Comparison of ENCODE assay signal across 8 cellular contexts in genomic region chr4:105140684-105141490, GRCh38. TPM values are rescaled to one million over a fixed set of nuclear protein-coding genes. Genes with fewer than 3 reads are reported as not detected.
A peak's percentile ranks its signal among the peaks of the same experiment; 100 is the strongest.
DNase-seq lines count a peak whose midpoint lies in the region; ATAC-seq and TF ChIP-seq lines count a peak whose summit lies in the region.

No MANE protein-coding gene starts in this region.

- TF ChIP-seq RAD21 in SK-N-SH (IDR thresholded peaks at IDR 0.05; ENCODE audit: low read length): peak; percentile 90

- H3K4me3 Mint-ChIP-seq in chondrocyte (ENCODE audit: unreplicated experiment): no peak overlapping the region

- H3K27ac Mint-ChIP-seq in chondrocyte (ENCODE audit: unreplicated experiment): no peak overlapping the region

- H3F3A ChIP-seq in SK-N-SH (replicated peaks; ENCODE audit: insufficient read depth): peaks cover 3% of the 10 kb centered on the region

- H3K9ac ChIP-seq in SK-N-SH: no peak overlapping the region

- TF ChIP-seq CTCF in SK-N-SH (IDR thresholded peaks at IDR 0.05) (peak; percentile 78), chondrocyte (IDR thresholded peaks at IDR 0.05) (peak; percentile 90), upper lobe of right lung (IDR thresholded peaks at IDR 0.05) (peak; percentile 70)

- H3K27ac ChIP-seq in SK-N-SH (ENCODE audit: low read depth in 2 of 2, low read length in 1 of 2) (0 out of 4 replicates have a peak overlapping the region, but pooled peaks of 1 of the 2 experiments have one; percentile 49), upper lobe of right lung (no peak overlapping the region)

- H3K4me3 ChIP-seq in SK-N-SH (ENCODE audit: low read depth in 2 of 2, low read length in 1 of 2) (no peak overlapping the region; a peak in 1 of 4 replicates), upper lobe of right lung (no peak overlapping the region)

- no peak for TF ChIP-seq EP300 in SK-N-SH (IDR thresholded peaks at IDR 0.05; ENCODE audit: borderline replicate concordance in 1 of 2, low read depth in 1 of 2, low read length in 1 of 2)

- DNase-seq in Ammon's horn (ENCODE audit: low spot score): peak; percentile 66
- DNase-seq in SK-N-SH: peak; percentile 55
- DNase-seq in chondrocyte (ENCODE audit: low spot score): no peak
- DNase-seq in lung microvascular endothelial cell (ENCODE audit: low read depth in 2 of 2): peak; percentile 48 to 59
- DNase-seq in upper lobe of right lung: no peak
- no peak for DNase-seq in epidermal melanocyte (ENCODE audit: insufficient read length, low spot score)

- ATAC-seq in GM19025 (IDR thresholded peaks at IDR 0.05; ENCODE audit: low read depth, unreplicated experiment): peak; percentile 49
- peak; percentile 71 for ATAC-seq in upper lobe of right lung
- ATAC-seq in GM21576 (IDR thresholded peaks at IDR 0.05; ENCODE audit: unreplicated experiment): no peak

- no peaks in the 10 kb centered on the region for H3K27me3 ChIP-seq in SK-N-SH (ENCODE audit: insufficient read depth)
- no peaks in the 10 kb centered on the region for H3K27me3 ChIP-seq in upper lobe of right lung

- H3K79me2 ChIP-seq in SK-N-SH (ENCODE audit: insufficient read depth): no peaks in the 10 kb centered on the region

- WGBS in SK-N-SH (ENCODE audit: low lambda C conversion rate): 41% methylated on average over 7 of the region's 7 CpGs

- intact Hi-C loops in upper lobe of right lung (cut with DNase I): loop anchor here (10.0 kb wide), 1 partner anchor 334 kb away; the partner anchor contains the start of gene PPA2

- no peaks in the 10 kb centered on the region for H3K36me3 Mint-ChIP-seq in chondrocyte (ENCODE audit: low read depth)

- H3K9me2 ChIP-seq in SK-N-SH: no peaks in the 10 kb centered on the region

- H3K4me2 ChIP-seq in SK-N-SH: no peak overlapping the region

- no peaks in the 10 kb centered on the region for H3K36me3 ChIP-seq in SK-N-SH (replicated peaks in 1 of 2; ENCODE audit: control insufficient read depth in 1 of 2, insufficient read depth in 2 of 2, low read length in 1 of 2)
- H3K36me3 ChIP-seq in upper lobe of right lung: no peaks in the 10 kb centered on the region

- H3K27me3 Mint-ChIP-seq in chondrocyte (ENCODE audit: low read depth): no peaks in the 10 kb centered on the region

- no peak overlapping the region for H2AFZ ChIP-seq in SK-N-SH (ENCODE audit: low read depth)

- H3K4me1 ChIP-seq in SK-N-SH (ENCODE audit: control insufficient read depth in 1 of 2, insufficient read depth in 2 of 2, low read depth in 1 of 2, low read length in 1 of 2) (0 out of 4 replicates have a peak, but pooled peaks cover 0 to 8% of the 10 kb centered on the region in 2 experiments), upper lobe of right lung (no peaks in the 10 kb centered on the region)

- POLR2A ChIA-PET in SK-N-SH (lab: Yijun Ruan, JAX): interaction anchor here (1.0 kb wide), 1 partner anchor 333 kb away, joined by 3 read pairs; the partner anchor contains the start of gene PPA2

- H4K20me1 ChIP-seq in SK-N-SH (ENCODE audit: insufficient read depth): no peaks in the 10 kb centered on the region

- H3K9me3 ChIP-seq in SK-N-SH (no peaks in the 10 kb centered on the region), upper lobe of right lung (no peaks in the 10 kb centered on the region)

- CTCF ChIA-PET in SK-N-SH (lab: Yijun Ruan, JAX): interaction anchor here (0.6 to 5.4 kb wide), 30 partner anchors 10 to 575 kb away, joined by 3 to 39 read pairs (median 3); partner anchors contain the start of gene PPA2

- H3K9me3 Mint-ChIP-seq in chondrocyte (ENCODE audit: low read depth): no peaks in the 10 kb centered on the region

- H3K4me1 Mint-ChIP-seq in chondrocyte (ENCODE audit: low read depth): peaks cover 11% of the 10 kb centered on the region

TF ChIP-seq in SK-N-SH, 30 proteins besides CTCF, POLR2A, EP300 and RAD21 (continues in another document):
- TF ChIP-seq RFX5 (IDR thresholded peaks at IDR 0.05; ENCODE audit: low read length) (peak; percentile 22; the same call in 1 of the 2 replicates), USF1 (IDR thresholded peaks at IDR 0.05; ENCODE audit: borderline replicate concordance, low read depth) (no peak), SIN3A (IDR thresholded peaks at IDR 0.05; ENCODE audit: borderline replicate concordance, low read depth, low read length) (no peak), ELF1 (IDR thresholded peaks at IDR 0.05) (no peak), TAF1 (IDR thresholded peaks at IDR 0.05; ENCODE audit: borderline replicate concordance, low read depth, low read length) (no peak), JUND (IDR thresholded peaks at IDR 0.05) (no peak), USF2 (IDR thresholded peaks at IDR 0.05; ENCODE audit: borderline replicate concordance, low read depth, low read length) (no peak), YY1 (IDR thresholded peaks at IDR 0.05; ENCODE audit: low read depth) (no peak), CHD2 (IDR thresholded peaks at IDR 0.05; ENCODE audit: low read length, partially characterized antibody) (peak; percentile 15), NFIC (IDR thresholded peaks at IDR 0.05; ENCODE audit: borderline replicate concordance) (no peak), GABPA (IDR thresholded peaks at IDR 0.05; ENCODE audit: low read depth) (no peak), NRF1 (IDR thresholded peaks at IDR 0.05; ENCODE audit: low read depth, low read length) (no peak), RCOR1 (IDR thresholded peaks at IDR 0.05; ENCODE audit: low read length) (no peak), POLR2AphosphoS5 (IDR thresholded peaks at IDR 0.05; ENCODE audit: low read depth, low read length) (no peak), FOSL2 (IDR thresholded peaks at IDR 0.05; ENCODE audit: borderline replicate concordance, low read depth) (no peak), MAX (IDR thresholded peaks at IDR 0.05; ENCODE audit: low read depth) (no peak), PBX3 (IDR thresholded peaks at IDR 0.05) (0 out of 2 replicates have a peak, but pooled peaks have one; percentile 4), EZH2phosphoT487 (IDR thresholded peaks at IDR 0.05; ENCODE audit: borderline replicate concordance, low read depth) (no peak), MEF2A (IDR thresholded peaks at IDR 0.05; ENCODE audit: borderline replicate concordance, low read depth) (no peak), FOXJ3 (CRISPR knock-in tag; IDR thresholded peaks at IDR 0.05) (no peak), RXRA (IDR thresholded peaks at IDR 0.05; ENCODE audit: borderline replicate concordance, low read depth) (no peak), TCF12 (IDR thresholded peaks at IDR 0.05) (no peak), FOXM1 (IDR thresholded peaks at IDR 0.05; ENCODE audit: low read depth) (no peak), MXI1 (IDR thresholded peaks at IDR 0.05; ENCODE audit: low read depth, low read length) (no peak), TEAD4 (IDR thresholded peaks at IDR 0.05; ENCODE audit: borderline replicate concordance, insufficient read depth) (no peak), ZBTB33 (IDR thresholded peaks at IDR 0.05; ENCODE audit: borderline replicate concordance, low read depth) (no peak), GATA2 (CRISPR knock-in tag; IDR thresholded peaks at IDR 0.05) (no peak)

RNA-seq across cellular contexts. Expression of gene TET2, which starts 5.8 kb away (rescaled TPM):
- 3.5 and 5.1 TPM in 2 replicates for polyA plus RNA-seq in SK-N-SH (2012; rRNA removed)
- polyA plus RNA-seq in SK-N-SH (2012; cell fraction: cytosol; rRNA removed): 3.4 and 3.5 TPM in 2 replicates
- polyA plus RNA-seq in SK-N-SH (2012; cell fraction: nucleus; rRNA removed): 6.2 and 12.3 TPM in 2 replicates
- total RNA-seq in chondrocyte: 19.6 to 28.4 TPM (median 19.6 TPM) in 3 replicates
- total RNA-seq in lung microvascular endothelial cell: 5.0 and 6.3 TPM in 2 replicates
- 30.0 TPM for total RNA-seq in upper lobe of right lung

Comparison
In these comparisons a context has a peak if more than half of its experiments do, and no peak if none do; other contexts are left out.
1. DNase-seq: peak in Ammon's horn (single experiment), SK-N-SH (single experiment) and lung microvascular endothelial cell (2 of 2); none in chondrocyte (single experiment), upper lobe of right lung (single experiment) and epidermal melanocyte (single experiment).
2. Peak in every context shown above with its lines, with median percentiles within 50 percentile points of each other: CTCF ChIP-seq.